ENCODE assay signal across 10 cellular contexts in the genomic region with DNA sequence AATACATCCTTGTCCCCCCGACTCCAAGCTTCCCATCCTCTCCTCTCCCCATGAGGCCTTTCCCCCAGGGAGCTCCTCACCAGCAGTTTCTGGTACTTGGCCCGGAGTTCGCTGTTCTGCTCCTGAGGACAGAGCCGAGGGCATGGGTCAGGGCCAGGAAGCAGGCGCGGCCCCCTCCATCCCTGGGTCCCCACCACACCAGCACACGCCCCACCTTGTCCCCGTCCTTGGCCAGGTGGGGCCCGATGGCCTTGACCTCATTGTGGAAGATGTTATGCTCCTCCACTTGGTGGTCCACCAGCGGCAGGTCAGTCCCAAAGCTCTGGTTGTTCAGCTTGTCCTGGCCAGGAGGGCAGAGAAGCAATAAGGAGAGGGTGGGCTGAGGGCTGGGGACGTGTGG. TPM values are rescaled to one million over a fixed set of nuclear protein-coding genes. Genes with fewer than 3 reads are reported as not detected.
"Had no signal": no experiment of that assay in that cellular context is flagged by ENCODE, and none has a peak within 500 bp of the region (broad histone marks: within the 10 kb centered on the region; RNA-seq: fewer than 3 reads in every experiment).

No MANE protein-coding gene starts in this region.

- H3K27ac ChIP-seq: GM23248, HL-60 had no signal

- DNase-seq: GOT3, H7, HFFc6 had no signal

- ATAC-seq: HCT116, HepG2 had no signal

- H3K4me1 ChIP-seq: HAP-1 had no signal

- H3K9ac ChIP-seq: GM23248 had no signal

- H3K4me3 Mint-ChIP-seq: HFFc6 had no signal

- H2AFZ ChIP-seq: GM23248 had no signal

- H3K4me3 ChIP-seq: GM23248, HAP-1 had no signal

- H3K36me3 ChIP-seq: HAP-1 had no signal

- H3K9me3 ChIP-seq: HAP-1 had no signal

- H3K27ac Mint-ChIP-seq: HFFc6 had no signal

RNA-seq across cellular contexts. Expression of a gene that starts 57.4 kb away (rescaled TPM):
- total RNA-seq: GM23248, H4, HFFc6, HT1080 had no signal
- polyA plus RNA-seq: GM23248 had no signal
